ENCODE assay signal across 13 cellular contexts in the genomic region with DNA sequence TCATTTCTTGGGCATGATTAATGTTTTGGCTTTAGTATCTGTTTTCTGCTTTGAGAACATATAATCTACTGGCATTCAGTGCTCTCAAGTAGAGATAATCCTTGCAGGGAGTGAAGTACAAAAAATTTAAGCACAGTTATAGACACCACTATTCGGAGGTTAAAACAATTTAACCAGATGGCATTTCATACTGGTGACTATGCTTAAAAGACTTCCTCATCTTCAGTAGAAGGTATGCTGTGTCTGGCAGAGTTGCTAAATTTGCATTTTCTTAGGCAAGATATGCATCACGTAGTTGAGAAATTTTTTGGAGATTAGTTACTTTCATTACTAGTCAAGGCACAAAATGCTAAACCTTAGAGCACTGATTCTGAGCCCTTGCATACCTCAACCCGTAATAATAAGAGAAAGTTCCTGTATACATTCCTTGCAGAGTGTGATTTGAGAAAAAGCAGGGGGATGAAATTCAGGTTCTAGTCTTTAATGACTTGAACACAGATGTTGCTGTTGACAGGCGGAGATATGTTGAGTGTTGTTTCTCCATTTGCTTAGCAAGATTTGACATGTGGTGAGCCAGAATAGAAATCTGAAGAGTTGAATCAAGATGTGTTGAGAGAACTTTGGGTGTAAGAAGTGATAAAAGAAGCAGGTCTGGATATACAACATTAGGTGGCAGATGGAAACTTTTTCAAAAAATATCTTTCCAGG.
DNase-seq lines count a peak whose midpoint lies in the region; ATAC-seq and TF ChIP-seq lines count a peak whose summit lies in the region.
"Had no signal": no experiment of that assay in that cellular context is flagged by ENCODE, and none has a peak within 500 bp of the region (broad histone marks: within the 10 kb centered on the region; RNA-seq: fewer than 3 reads in every experiment).

No MANE protein-coding gene starts in this region.

- H3K18ac ChIP-seq in mesendoderm (ENCODE audit: low read length) = peak overlapping the region; percentile 60

- no peak overlapping the region for H2AK5ac ChIP-seq in mesendoderm (ENCODE audit: low read length)

- no peak overlapping the region for H2BK15ac ChIP-seq in mesendoderm (replicated peaks; ENCODE audit: low read depth)

- no peak overlapping the region for H3K4me2 ChIP-seq in mesendoderm (ENCODE audit: low read length)

- H3K4me1 ChIP-seq in mesendoderm (ENCODE audit: control insufficient read depth, low read depth, low read length) = peaks cover 11% of the 10 kb centered on the region

- no peak overlapping the region for H3K4me3 ChIP-seq in choroid plexus epithelial cell (ENCODE audit: low read depth, low read length)
- no peak overlapping the region for H3K4me3 ChIP-seq in mesendoderm (ENCODE audit: low read length)
- no peak overlapping the region for H3K4me3 ChIP-seq in lower leg skin (ENCODE audit: low read depth, poor library complexity, severe bottlenecking)

- no peaks in the 10 kb centered on the region for H3K79me1 ChIP-seq in mesendoderm (ENCODE audit: low read length)

- peak overlapping the region; percentile 24 for H2BK5ac ChIP-seq in mesendoderm (ENCODE audit: low read length)

- no peaks in the 10 kb centered on the region for H3K79me2 ChIP-seq in mesendoderm (ENCODE audit: control insufficient read depth, insufficient read depth, low read length)

- H3K9ac ChIP-seq in mesendoderm (ENCODE audit: low read length) = no peak overlapping the region

- DNase-seq in ELR (ENCODE audit: low read depth) = peak; percentile 67
- DNase-seq in NCI-H226 = peak; percentile 91
- DNase-seq in choroid plexus epithelial cell (ENCODE audit: low read depth) = peak; percentile 93
- DNase-seq in mesendoderm = peak; percentile 93
- DNase-seq in DMS114 treated with DMSO at 0.1 percent for 48 hours (lab: John Stamatoyannopoulos, UW; ENCODE audit: unreplicated experiment) = no peak
- DNase-seq in lower leg skin (ENCODE audit: low spot score in 2 of 2) = no peak
- no peak for DNase-seq in cerebellar nuclear complex (lab: John Stamatoyannopoulos, UW)
- DNase-seq: activated B cell treated with CpG ODN at 0.5 μM for 24 hours; dermis blood vessel endothelial cell; naive B cell; NCI-H2171 treated with DMSO at 0.1 percent for 48 hours; stimulated activated CD4-positive, alpha-beta T cell treated with anti-CD3 and anti-CD28 coated beads, Interleukin-2, amount 100 ng/mL, for 48 hours had no signal

- H3K36me3 ChIP-seq in mesendoderm (ENCODE audit: control insufficient read depth, insufficient read depth, low read length) = no peaks in the 10 kb centered on the region

- intact Hi-C loops in lower leg skin (cut with DNase I; ENCODE audit: low total_unique reads) = no loop called here

- no CpG with 5 or more reads among the region's 4 CpGs for WGBS in mesendoderm (ENCODE audit: extremely low coverage, insufficient coverage, low lambda C conversion rate)
- WGBS in lower leg skin, 2 donors = 41 to 42% methylated on average over 4 of the region's 4 CpGs

- ATAC-seq in GM19324 (IDR thresholded peaks at IDR 0.05; ENCODE audit: low FRiP score, unreplicated experiment) = no peak

- peak overlapping the region; percentile 36 for H3K56ac ChIP-seq in mesendoderm (ENCODE audit: low read length)

- TF ChIP-seq POLR2A in lower leg skin (IDR thresholded peaks at IDR 0.05) = no peak

- H3K4ac ChIP-seq in mesendoderm (ENCODE audit: low read depth, low read length) = no peak overlapping the region

- no peak overlapping the region for H3K23ac ChIP-seq in mesendoderm (ENCODE audit: low read length)

- H3K27ac ChIP-seq in mesendoderm (ENCODE audit: low read depth, low read length) = no peak overlapping the region

- H3K27me3 ChIP-seq in mesendoderm (ENCODE audit: insufficient read depth, low read length, poor library complexity) = no peaks in the 10 kb centered on the region

- H4K5ac ChIP-seq in mesendoderm (ENCODE audit: low read length) = no peak overlapping the region

- no peak overlapping the region for H2BK120ac ChIP-seq in mesendoderm (ENCODE audit: low read depth, low read length)

- H4K8ac ChIP-seq in mesendoderm (ENCODE audit: low read depth, low read length) = no peak overlapping the region

- TF ChIP-seq CTCF in choroid plexus epithelial cell (conservative IDR thresholded peaks at IDR 0.05; ENCODE audit: low read depth, low read length) (no peak), lower leg skin (IDR thresholded peaks at IDR 0.05) (no peak)

Comparison
In these comparisons a context has a peak if more than half of its experiments do, and no peak if none do; other contexts are left out.
1. DNase-seq: peak in ELR (single experiment), NCI-H226 (single experiment), choroid plexus epithelial cell (single experiment) and mesendoderm (single experiment); none in DMS114 treated with DMSO at 0.1 percent for 48 hours (single experiment), lower leg skin (0 of 2) and cerebellar nuclear complex (0 of 2).